8 cellular contexts compared by ENCODE assay signal in genomic region chrX:10106801-10107200, GRCh38. TPM values are rescaled to one million over a fixed set of nuclear protein-coding genes. Genes with fewer than 3 reads are reported as not detected.
A peak's percentile ranks its signal among the peaks of the same experiment; 100 is the strongest.
DNase-seq lines count a peak whose midpoint lies in the region; ATAC-seq, FAIRE-seq and TF ChIP-seq lines count a peak whose summit lies in the region.

No MANE protein-coding gene starts in this region.

- no peaks in the 10 kb centered on the region for H3K27me3 Mint-ChIP-seq in T-helper 1 cell treated with Interleukin-12 subunit alpha and Interleukin-12 subunit beta and Interleukin-4 antibody, amounts not matched to agents 30 μg/mL and 1 μg/mL, for 36 hours (ENCODE audit: low read depth)

- no peak overlapping the region for H3K4me3 ChIP-seq in GM12864 (ENCODE audit: low read depth, low read length)
- H3K4me3 ChIP-seq in keratinocyte (ENCODE audit: control insufficient read depth in 2 of 3, extremely low read depth in 1 of 3, insufficient read depth in 2 of 3, low read depth in 1 of 3, low read length in 3 of 3): no peak overlapping the region
- H3K4me3 ChIP-seq in psoas muscle: no peak overlapping the region

- no peak overlapping the region for H3K27ac ChIP-seq in keratinocyte (ENCODE audit: control insufficient read depth, insufficient read depth, low read length)
- H3K27ac ChIP-seq in psoas muscle: no peak overlapping the region

- DNase-seq in GM12864 (ENCODE audit: low read depth): peak; percentile 71
- no peak for DNase-seq in keratinocyte (ENCODE audit: low read depth, low spot score)
- no peak for DNase-seq in SW 1271 (lab: John Stamatoyannopoulos, UW)
- DNase-seq in NCI-H2196 (lab: John Stamatoyannopoulos, UW; ENCODE audit: unreplicated experiment): no peak
- DNase-seq in UCSD-AML1 (lab: John Stamatoyannopoulos, UW; ENCODE audit: unreplicated experiment): no peak
- DNase-seq in psoas muscle: no peak

- no peaks in the 10 kb centered on the region for H3K27me3 ChIP-seq in keratinocyte (ENCODE audit: control insufficient read depth, extremely low read depth, insufficient read depth, low read length)
- H3K27me3 ChIP-seq in psoas muscle (ENCODE audit: insufficient read depth in 3 of 3, low read length in 2 of 3): no peaks in the 10 kb centered on the region

- TF ChIP-seq CTCF in GM12864 (IDR thresholded peaks at IDR 0.05; ENCODE audit: low read depth, low read length, missing control alignments): no peak
- TF ChIP-seq CTCF in keratinocyte (optimal IDR thresholded peaks at IDR 0.05 in 1 of 3, IDR thresholded peaks at IDR 0.05 in 1 of 3, conservative IDR thresholded peaks at IDR 0.05 in 1 of 3; ENCODE audit: extremely low read depth in 1 of 3, insufficient read depth in 2 of 3, low read length in 3 of 3): no peak
- no peak for TF ChIP-seq CTCF in psoas muscle (IDR thresholded peaks at IDR 0.05)

- H3K4me1 ChIP-seq in keratinocyte (ENCODE audit: control insufficient read depth, extremely low read depth, insufficient read depth, low read length): peaks cover 9% of the 10 kb centered on the region
- H3K4me1 ChIP-seq in psoas muscle: peaks cover 4% of the 10 kb centered on the region

- H3K36me3 ChIP-seq in keratinocyte (ENCODE audit: control insufficient read depth in 2 of 2, extremely low read depth in 1 of 2, insufficient read depth in 2 of 2, low read length in 2 of 2): peaks cover 0 to 1% of the 10 kb centered on the region in 2 experiments
- no peaks in the 10 kb centered on the region for H3K36me3 ChIP-seq in psoas muscle (ENCODE audit: insufficient read depth in 1 of 2, low read depth in 1 of 2)

- no peak overlapping the region for H2AFZ ChIP-seq in keratinocyte (ENCODE audit: control insufficient read depth, low read length)

- peaks cover 2% of the 10 kb centered on the region for H3K9me3 ChIP-seq in keratinocyte (ENCODE audit: control insufficient read depth, low read depth, low read length)
- H3K9me3 ChIP-seq in psoas muscle: no peaks in the 10 kb centered on the region

- H3K9me3 Mint-ChIP-seq in T-helper 1 cell treated with Interleukin-12 subunit alpha and Interleukin-12 subunit beta and Interleukin-4 antibody, amounts not matched to agents 30 μg/mL and 1 μg/mL, for 36 hours: no peaks in the 10 kb centered on the region

- intact Hi-C loops in psoas muscle (cut with DNase I): no loop called here

- 47 to 61% (median 55%) methylated on average over 10 of the region's 10 CpGs for WGBS in psoas muscle, 3 donors

- peaks cover 22% of the 10 kb centered on the region for H3K36me3 Mint-ChIP-seq in T-helper 1 cell treated with Interleukin-12 subunit alpha and Interleukin-12 subunit beta and Interleukin-4 antibody, amounts not matched to agents 30 μg/mL and 1 μg/mL, for 36 hours (ENCODE audit: low read depth)

- peak; percentile 75 for FAIRE-seq in keratinocyte (lab: Jason Lieb, UNC)

- dilution Hi-C loops in keratinocyte (cut with MboI; ENCODE audit: extremely low pct_ligation_motif_present, low sequenced_read_pairs): no loop called here

- no peak overlapping the region for H3K4me2 ChIP-seq in keratinocyte (ENCODE audit: control insufficient read depth, extremely low read depth, insufficient read depth, low read depth, low read length)

- H3K4me3 Mint-ChIP-seq in T-helper 1 cell treated with Interleukin-12 subunit alpha and Interleukin-12 subunit beta and Interleukin-4 antibody, amounts not matched to agents 30 μg/mL and 1 μg/mL, for 36 hours: peak overlapping the region; percentile 48

- H3K79me2 ChIP-seq in keratinocyte (ENCODE audit: control insufficient read depth, insufficient read depth, low read length): no peaks in the 10 kb centered on the region

- no peaks in the 10 kb centered on the region for H3K9me1 ChIP-seq in keratinocyte (ENCODE audit: control insufficient read depth, extremely low read depth, insufficient read depth, low read length)

- peaks cover 36% of the 10 kb centered on the region for H3K4me1 Mint-ChIP-seq in T-helper 1 cell treated with Interleukin-12 subunit alpha and Interleukin-12 subunit beta and Interleukin-4 antibody, amounts not matched to agents 30 μg/mL and 1 μg/mL, for 36 hours (ENCODE audit: low read depth)

- H3K27ac Mint-ChIP-seq in T-helper 1 cell treated with Interleukin-12 subunit alpha and Interleukin-12 subunit beta and Interleukin-4 antibody, amounts not matched to agents 30 μg/mL and 1 μg/mL, for 36 hours: peak overlapping the region; percentile 81

- H3K9ac ChIP-seq in keratinocyte (ENCODE audit: control insufficient read depth, extremely low read depth, insufficient read depth, low read length): no peak overlapping the region

- ATAC-seq in GM21825 (IDR thresholded peaks at IDR 0.05; ENCODE audit: unreplicated experiment) (peak; percentile 65), psoas muscle (no peak)

- H4K20me1 ChIP-seq in keratinocyte (ENCODE audit: control insufficient read depth, extremely low read depth, insufficient read depth, low read length): no peaks in the 10 kb centered on the region

RNA-seq across cellular contexts. Expression of gene CLCN4, which starts 50.0 kb away (rescaled TPM):
- polyA plus RNA-seq in keratinocyte (0.24 to 0.64 TPM (median 0.31 TPM) in 3 replicates), psoas muscle (10 to 100 TPM in 2 of 3 donors, 1 to 10 TPM in 1; 4.1 to 53.8 (median 19.9) TPM)
- polyA plus RNA-seq in keratinocyte (2011; ENCODE audit: low read depth): not detected
- 0.05 and 0.06 TPM in 2 replicates for polyA plus RNA-seq in keratinocyte (2011; cell fraction: cytosol; rRNA removed)
- 0.08 and 0.39 TPM in 2 replicates for polyA plus RNA-seq in keratinocyte (2011; cell fraction: nucleus; rRNA removed)
- polyA plus RNA-seq in keratinocyte (2012; ENCODE audit: low replicate concordance): 0.08 TPM in 2 replicates
- polyA minus RNA-seq in keratinocyte: 0.69 to 1.4 TPM (median 0.80 TPM) in 3 replicates
- polyA minus RNA-seq in keratinocyte (2011; cell fraction: cytosol; rRNA and poly(A)+ RNA removed): not detected
- polyA minus RNA-seq in keratinocyte (2011; cell fraction: nucleus; rRNA and poly(A)+ RNA removed): 0.39 and 0.63 TPM in 2 replicates
- 10 to 100 TPM; 48.7 to 75.9 (median 74.4) TPM for total RNA-seq in psoas muscle
